9 cellular contexts compared by ENCODE assay signal in genomic region chr7:15305002-15305600, GRCh38.
DNase-seq lines count a peak whose midpoint lies in the region; ATAC-seq and TF ChIP-seq lines count a peak whose summit lies in the region.
"Had no signal": no experiment of that assay in that cellular context is flagged by ENCODE, and none has a peak within 500 bp of the region (broad histone marks: within the 10 kb centered on the region; RNA-seq: fewer than 3 reads in every experiment).

No MANE protein-coding gene starts in this region.

- peak; percentile 91 for TF ChIP-seq CTCF in fibroblast of pulmonary artery (IDR thresholded peaks at IDR 0.05; ENCODE audit: low read length, missing control alignments)

- DNase-seq in COR-L47 (lab: John Stamatoyannopoulos, UW) (peak; percentile 41), SHP77 (lab: John Stamatoyannopoulos, UW) (peak; percentile 63 to 76), fibroblast of pulmonary artery (ENCODE audit: low read depth) (peak; percentile 66), pons (ENCODE audit: low spot score) (peak; percentile 58)
- no peak for DNase-seq in stimulated activated CD4-positive, alpha-beta T cell treated with anti-CD3 and anti-CD28 coated beads, Interleukin-4, amount 100 ng/mL, for 24 hours

- TF ChIP-seq RAD21 in Ishikawa (IDR thresholded peaks at IDR 0.05; ENCODE audit: low read depth), result peak; percentile 76

- ATAC-seq in GM18909 (IDR thresholded peaks at IDR 0.05; ENCODE audit: poor library complexity, unreplicated experiment) (peak; percentile 62), GM19023 (IDR thresholded peaks at IDR 0.05; ENCODE audit: unreplicated experiment) (no peak)

- H3K4me3 ChIP-seq in fibroblast of pulmonary artery (replicated peaks; ENCODE audit: low read depth, low read length), result no peak overlapping the region
- H3K4me3 ChIP-seq: SJSA1 had no signal

- no peak for TF ChIP-seq EP300 in Ishikawa (IDR thresholded peaks at IDR 0.05; ENCODE audit: borderline replicate concordance)

TF ChIP-seq in Ishikawa, 13 proteins besides CTCF, POLR2A, EP300 and RAD21:
- TF ChIP-seq MAX (IDR thresholded peaks at IDR 0.05), result no peak
- no peak for TF ChIP-seq TAF1 (IDR thresholded peaks at IDR 0.05; ENCODE audit: low read depth)
